8 cellular contexts compared by ENCODE assay signal in genomic region chr11:86799680-86800075, GRCh38. TPM values are rescaled to one million over a fixed set of nuclear protein-coding genes. Genes with fewer than 3 reads are reported as not detected.
DNase-seq lines count a peak whose midpoint lies in the region; ATAC-seq, FAIRE-seq and TF ChIP-seq lines count a peak whose summit lies in the region.

No MANE protein-coding gene starts in this region.

- POLR2A ChIA-PET in A549 (lab: Yijun Ruan, JAX) = interaction anchor here (0.7 to 5.4 kb wide), 21 partner anchors 9 to 945 kb away, joined by 3 to 36 read pairs (median 5); partner anchors contain the start of genes CCDC83 and ME3

- TF ChIP-seq RAD21 in A549 (conservative IDR thresholded peaks at IDR 0.05 in 1 of 2, IDR thresholded peaks at IDR 0.05 in 1 of 2) = peak; percentile 56 to 67

- DNase-seq in A549 (ENCODE audit: low read depth in 1 of 2, low spot score in 1 of 2) (peak in 1 of 2 experiments; percentile 61), MG63 (no peak), GM19240 (ENCODE audit: insufficient read length, low spot score) (no peak), A172 (ENCODE audit: low spot score) (no peak), H54 (ENCODE audit: insufficient read length, low spot score) (no peak)
- no peak for DNase-seq in effector memory CD4-positive, alpha-beta T cell
- DNase-seq in stimulated activated CD4-positive, alpha-beta T cell treated with anti-CD3 and anti-CD28 coated beads, Interleukin-2, amount 100 ng/mL, for 48 hours = no peak

- H3K27ac ChIP-seq in A549 (peak overlapping the region; percentile 93 to 96), mucosa of rectum (ENCODE audit: low read depth in 2 of 2, low read length in 2 of 2) (peak overlapping the region; percentile 56 to 61)
- no peak overlapping the region for H3K27ac ChIP-seq in effector memory CD4-positive, alpha-beta T cell (ENCODE audit: insufficient read depth, low read length, poor library complexity, severe bottlenecking)

- FAIRE-seq in A549 (lab: Jason Lieb, UNC) (no peak), H54 (lab: Jason Lieb, UNC) (no peak)

- H3K4me2 ChIP-seq in A549 = peak overlapping the region; percentile 88

- H3K9me3 ChIP-seq in A549 (no peaks in the 10 kb centered on the region), MG63 (no peaks in the 10 kb centered on the region), mucosa of rectum (ENCODE audit: control insufficient read depth in 2 of 2, low read length in 2 of 2) (no peaks in the 10 kb centered on the region)
- H3K9me3 ChIP-seq in effector memory CD4-positive, alpha-beta T cell (ENCODE audit: control insufficient read depth, low read length) = no peaks in the 10 kb centered on the region

- peak overlapping the region; percentile 27 to 77 for H3K9ac ChIP-seq in mucosa of rectum (ENCODE audit: low read depth in 1 of 2, low read length in 2 of 2)

- peak; percentile 39 for TF ChIP-seq CTCF in A549 (IDR thresholded peaks at IDR 0.05)

- peak; percentile 35 to 45 for ATAC-seq in A549

- H3K36me3 ChIP-seq in MG63 (no peaks in the 10 kb centered on the region), mucosa of rectum (ENCODE audit: control insufficient read depth in 2 of 2, insufficient read depth in 2 of 2, low read length in 2 of 2) (no peaks in the 10 kb centered on the region)
- no peaks in the 10 kb centered on the region for H3K36me3 ChIP-seq in effector memory CD4-positive, alpha-beta T cell (ENCODE audit: control insufficient read depth, insufficient read depth, low read length)

- H3K4me3 ChIP-seq in A549 = peak overlapping the region; percentile 85
- peak overlapping the region; percentile 56 for H3K4me3 ChIP-seq in MG63
- H3K4me3 ChIP-seq in effector memory CD4-positive, alpha-beta T cell (ENCODE audit: insufficient read depth, low read depth, low read length, poor library complexity, severe bottlenecking) = peak overlapping the region; percentile 19
- H3K4me3 ChIP-seq in mucosa of rectum (ENCODE audit: low read length in 2 of 2) = peak overlapping the region; percentile 61 to 83

- no peak for TF ChIP-seq EP300 in A549 (IDR thresholded peaks at IDR 0.05)

- CTCF ChIA-PET in A549 (lab: Yijun Ruan, JAX) = interaction anchor here (0.9 to 7.4 kb wide), 27 partner anchors 9 to 344 kb away, joined by 3 to 44 read pairs (median 4); partner anchors contain the start of gene ME3

- 9% methylated on average over 7 of the region's 13 CpGs for WGBS in A549 (ENCODE audit: missing lambda C conversion rate)

- H3K27me3 ChIP-seq in MG63 = no peaks in the 10 kb centered on the region
- H3K27me3 ChIP-seq in effector memory CD4-positive, alpha-beta T cell (replicated peaks; ENCODE audit: control insufficient read depth, insufficient read depth, low read length, poor library complexity, severe bottlenecking) = peaks cover 8% of the 10 kb centered on the region
- no peaks in the 10 kb centered on the region for H3K27me3 ChIP-seq in mucosa of rectum (ENCODE audit: control insufficient read depth in 2 of 2, insufficient read depth in 2 of 2, low read length in 2 of 2)

- TF ChIP-seq POLR2A in A549 (IDR thresholded peaks at IDR 0.05; ENCODE audit: low read length) (peak; percentile 30), H54 (IDR thresholded peaks at IDR 0.05; ENCODE audit: low read depth, low read length) (no peak)

- peaks cover 59% of the 10 kb centered on the region for H3K4me1 ChIP-seq in A549
- no peaks in the 10 kb centered on the region for H3K4me1 ChIP-seq in effector memory CD4-positive, alpha-beta T cell (ENCODE audit: control insufficient read depth, insufficient read depth, low read length, poor library complexity, severe bottlenecking)
- H3K4me1 ChIP-seq in mucosa of rectum (ENCODE audit: control insufficient read depth in 2 of 2, insufficient read depth in 2 of 2, low read length in 2 of 2) = peaks cover 4 to 5% of the 10 kb centered on the region in 2 donors

TF ChIP-seq in A549, 52 proteins besides CTCF, POLR2A, EP300 and RAD21:
- peak; percentile 58 for TF ChIP-seq SMC3 (IDR thresholded peaks at IDR 0.05)
- no peak for TF ChIP-seq KDM5A (IDR thresholded peaks at IDR 0.05)
- TF ChIP-seq GATA3 (IDR thresholded peaks at IDR 0.05; ENCODE audit: borderline replicate concordance) = 0 out of 2 replicates have a peak, but pooled peaks have one; percentile 11
- peak; percentile 64; the same call in 1 of the 2 replicates for TF ChIP-seq FOSB (CRISPR knock-in tag; IDR thresholded peaks at IDR 0.05)
- no peak for TF ChIP-seq JUN (IDR thresholded peaks at IDR 0.05)

RNA-seq across cellular contexts. Expression of gene PRSS23, which starts 0.7 kb away (rescaled TPM):
- polyA plus RNA-seq in A549 (2011; rRNA removed) (240 and 282 TPM in 2 replicates), A549 (2017; fragmentation: RNase III; extraction: RNeasy Plus Mini Kit Qiagen cat#74134 plus additional on column Dnase treatment) (199 to 247 TPM (median 217 TPM) in 3 replicates)
- polyA plus RNA-seq in A549 (2012; cell fraction: cytosol; rRNA removed) = 114 and 212 TPM in 2 replicates
- polyA plus RNA-seq in A549 (2012; cell fraction: nucleus; rRNA removed) = 111 and 129 TPM in 2 replicates
- 340 and 362 TPM in 2 replicates for polyA minus RNA-seq in A549 (2011; rRNA and poly(A)+ RNA removed)
- 19.9 and 37.4 TPM in 2 replicates for total RNA-seq in MG63 (2014; rRNA removed; shearing (Covaris generic); ENCODE audit: low replicate concordance)
- 184 and 229 TPM in 2 replicates for total RNA-seq in A172 (2014; rRNA removed; shearing (Covaris generic))

Comparison
In these comparisons a context has a peak if more than half of its experiments do, and no peak if none do; other contexts are left out.
1. H3K4me3 ChIP-seq: peak in every context shown above with its lines; median percentile 85 in A549; 72 in mucosa of rectum; 56 in MG63; 19 in effector memory CD4-positive, alpha-beta T cell.